In genomic region chr2:162013514-162014205, GRCh38 we compare ENCODE assay signal across 14 cellular contexts.
DNase-seq lines count a peak whose midpoint lies in the region; ATAC-seq and TF ChIP-seq lines count a peak whose summit lies in the region.
"Had no signal": no experiment of that assay in that cellular context is flagged by ENCODE, and none has a peak within 500 bp of the region (broad histone marks: within the 10 kb centered on the region; RNA-seq: fewer than 3 reads in every experiment).

No MANE protein-coding gene starts in this region.

- CTCF ChIA-PET in activated naive CD4-positive, alpha-beta T cell treated with anti-CD3 and anti-CD28 coated beads, Interleukin-2, amount 10 ng/mL, durations not matched to agents 7 days and 5 days (lab: Charles Lee): interaction anchor here (2.0 to 4.8 kb wide), 2 partner anchors 20 to 61 kb away, joined by 6 to 28 read pairs; no protein-coding TSS in a partner anchor

- H3K27me3 Mint-ChIP-seq in activated naive CD4-positive, alpha-beta T cell treated with anti-CD3 and anti-CD28 coated beads, Interleukin-2, amount 10 ng/mL, durations not matched to agents 7 days and 5 days: no peaks in the 10 kb centered on the region
- H3K27me3 Mint-ChIP-seq in T-helper 1 cell treated with Interleukin-12 subunit alpha and Interleukin-12 subunit beta and Interleukin-4 antibody, amounts not matched to agents 30 μg/mL and 1 μg/mL, for 36 hours (ENCODE audit: low read depth): no peaks in the 10 kb centered on the region

- H3K27ac ChIP-seq in left lung (peak overlapping the region; percentile 35 to 48), tibial nerve (peak overlapping the region in 3 of 4 donors; percentile 13 to 41 (median 28))
- H3K27ac ChIP-seq: RWPE1 had no signal

- peak; percentile 28 for ATAC-seq in left lung

- TF ChIP-seq CTCF in left lung (IDR thresholded peaks at IDR 0.05): no peak
- no peak for TF ChIP-seq CTCF in tibial nerve (IDR thresholded peaks at IDR 0.05)

- WGBS in tibial nerve, 2 donors: 62 to 71% methylated on average over 8 of the region's 8 CpGs

- no peak for TF ChIP-seq POLR2A in tibial nerve (IDR thresholded peaks at IDR 0.05)

- H3K9me3 ChIP-seq in left lung: no peaks in the 10 kb centered on the region
- no peaks in the 10 kb centered on the region for H3K9me3 ChIP-seq in tibial nerve

- peaks cover 0 to 7% of the 10 kb centered on the region in 2 donors for H3K4me1 ChIP-seq in left lung
- peaks cover 0 to 13% (median 6%) of the 10 kb centered on the region in 4 donors for H3K4me1 ChIP-seq in tibial nerve

- peak overlapping the region; percentile 97 for H3K27ac Mint-ChIP-seq in activated naive CD4-positive, alpha-beta T cell treated with anti-CD3 and anti-CD28 coated beads, Interleukin-2, amount 10 ng/mL, durations not matched to agents 7 days and 5 days
- H3K27ac Mint-ChIP-seq in T-helper 1 cell treated with Interleukin-12 subunit alpha and Interleukin-12 subunit beta and Interleukin-4 antibody, amounts not matched to agents 30 μg/mL and 1 μg/mL, for 36 hours: peak overlapping the region; percentile 91
- H3K27ac Mint-ChIP-seq: activated B cell treated with CpG ODN at 0.5 μM for 24 hours, nephron progenitor cell had no signal

- peaks cover 84% of the 10 kb centered on the region for H3K4me1 Mint-ChIP-seq in activated naive CD4-positive, alpha-beta T cell treated with anti-CD3 and anti-CD28 coated beads, Interleukin-2, amount 10 ng/mL, durations not matched to agents 7 days and 5 days
- H3K4me1 Mint-ChIP-seq in T-helper 1 cell treated with Interleukin-12 subunit alpha and Interleukin-12 subunit beta and Interleukin-4 antibody, amounts not matched to agents 30 μg/mL and 1 μg/mL, for 36 hours (ENCODE audit: low read depth): peaks cover 81% of the 10 kb centered on the region
- H3K4me1 Mint-ChIP-seq: nephron progenitor cell had no signal

- TF ChIP-seq EP300 in tibial nerve (IDR thresholded peaks at IDR 0.05): peak in 1 of 2 donors; percentile 17

- peak; percentile 30 for DNase-seq in activated naive CD4-positive, alpha-beta T cell treated with anti-CD3 and anti-CD28 coated beads, Interleukin-2, amount 10 ng/mL, durations not matched to agents 7 days and 5 days
- no peak for DNase-seq in activated naive CD4-positive, alpha-beta T cell (lab: John Stamatoyannopoulos, UW)
- DNase-seq in left lung: no peak
- no peak for DNase-seq in tibial nerve (ENCODE audit: low spot score in 2 of 2)
- DNase-seq in effector CD4-positive, alpha-beta T cell: no peak
- DNase-seq in activated CD8-positive, alpha-beta memory T cell treated with anti-CD3 and anti-CD28 coated beads, Interleukin-2, amount 50 U/mL, for 48 hours: no peak
- no peak for DNase-seq in kidney tubule cell (ENCODE audit: low spot score)
- DNase-seq: activated B cell treated with CpG ODN at 0.5 μM for 24 hours; hypothalamus; NCI-H2029 treated with DMSO at 0.1 percent for 48 hours; nephron progenitor cell; stimulated activated CD4-positive, alpha-beta T cell treated with anti-CD3 and anti-CD28 coated beads, Interleukin-15, amount 100 ng/mL, for 24 hours had no signal

- H3K9me3 Mint-ChIP-seq in activated naive CD4-positive, alpha-beta T cell treated with anti-CD3 and anti-CD28 coated beads, Interleukin-2, amount 10 ng/mL, durations not matched to agents 7 days and 5 days: no peaks in the 10 kb centered on the region
- H3K9me3 Mint-ChIP-seq in T-helper 1 cell treated with Interleukin-12 subunit alpha and Interleukin-12 subunit beta and Interleukin-4 antibody, amounts not matched to agents 30 μg/mL and 1 μg/mL, for 36 hours: no peaks in the 10 kb centered on the region
- H3K9me3 Mint-ChIP-seq: activated B cell treated with CpG ODN at 0.5 μM for 24 hours, nephron progenitor cell had no signal

- H3K36me3 Mint-ChIP-seq in activated naive CD4-positive, alpha-beta T cell treated with anti-CD3 and anti-CD28 coated beads, Interleukin-2, amount 10 ng/mL, durations not matched to agents 7 days and 5 days: peaks cover 91% of the 10 kb centered on the region
- peaks cover 85% of the 10 kb centered on the region for H3K36me3 Mint-ChIP-seq in T-helper 1 cell treated with Interleukin-12 subunit alpha and Interleukin-12 subunit beta and Interleukin-4 antibody, amounts not matched to agents 30 μg/mL and 1 μg/mL, for 36 hours (ENCODE audit: low read depth)

- H3K4me3 Mint-ChIP-seq in activated naive CD4-positive, alpha-beta T cell treated with anti-CD3 and anti-CD28 coated beads, Interleukin-2, amount 10 ng/mL, durations not matched to agents 7 days and 5 days: peak overlapping the region; percentile 47
- peak overlapping the region; percentile 80 for H3K4me3 Mint-ChIP-seq in T-helper 1 cell treated with Interleukin-12 subunit alpha and Interleukin-12 subunit beta and Interleukin-4 antibody, amounts not matched to agents 30 μg/mL and 1 μg/mL, for 36 hours
- H3K4me3 Mint-ChIP-seq: activated B cell treated with CpG ODN at 0.5 μM for 24 hours, nephron progenitor cell had no signal

- intact Hi-C loops in left lung (cut with DNase I): loop anchor here in 1 of 2 donors (5.0 kb wide), 1 partner anchor 104 kb away; no protein-coding TSS in a partner anchor

- H3K36me3 ChIP-seq in left lung (no peaks in the 10 kb centered on the region), tibial nerve (no peaks in the 10 kb centered on the region)

- H3K4me3 ChIP-seq in left lung (no peak overlapping the region), tibial nerve (peak overlapping the region in 1 of 4 donors; percentile 7)

- H3K27me3 ChIP-seq in left lung: no peaks in the 10 kb centered on the region
- H3K27me3 ChIP-seq in tibial nerve: no peaks in the 10 kb centered on the region
